Comparison of ENCODE assay signal across 1 cellular context in genomic region chr3:142925140-142925539, GRCh38.
TF ChIP-seq lines count a peak whose summit lies in the region.

No MANE protein-coding gene starts in this region.

TF ChIP-seq in HepG2, 621 proteins besides CTCF, POLR2A, EP300 and RAD21:
- TF ChIP-seq, protein P1, sequence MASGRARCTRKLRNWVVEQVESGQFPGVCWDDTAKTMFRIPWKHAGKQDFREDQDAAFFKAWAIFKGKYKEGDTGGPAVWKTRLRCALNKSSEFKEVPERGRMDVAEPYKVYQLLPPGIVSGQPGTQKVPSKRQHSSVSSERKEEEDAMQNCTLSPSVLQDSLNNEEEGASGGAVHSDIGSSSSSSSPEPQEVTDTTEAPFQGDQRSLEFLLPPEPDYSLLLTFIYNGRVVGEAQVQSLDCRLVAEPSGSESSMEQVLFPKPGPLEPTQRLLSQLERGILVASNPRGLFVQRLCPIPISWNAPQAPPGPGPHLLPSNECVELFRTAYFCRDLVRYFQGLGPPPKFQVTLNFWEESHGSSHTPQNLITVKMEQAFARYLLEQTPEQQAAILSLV (CRISPR knock-in tag; IDR thresholded peaks at IDR 0.05; ENCODE audit: borderline replicate concordance): no peak
- no peak for TF ChIP-seq MAFG (CRISPR knock-in tag; IDR thresholded peaks at IDR 0.05)
- no peak for TF ChIP-seq ARHGAP35 (CRISPR knock-in tag; IDR thresholded peaks at IDR 0.05; ENCODE audit: borderline replicate concordance)
- TF ChIP-seq, protein P2, sequence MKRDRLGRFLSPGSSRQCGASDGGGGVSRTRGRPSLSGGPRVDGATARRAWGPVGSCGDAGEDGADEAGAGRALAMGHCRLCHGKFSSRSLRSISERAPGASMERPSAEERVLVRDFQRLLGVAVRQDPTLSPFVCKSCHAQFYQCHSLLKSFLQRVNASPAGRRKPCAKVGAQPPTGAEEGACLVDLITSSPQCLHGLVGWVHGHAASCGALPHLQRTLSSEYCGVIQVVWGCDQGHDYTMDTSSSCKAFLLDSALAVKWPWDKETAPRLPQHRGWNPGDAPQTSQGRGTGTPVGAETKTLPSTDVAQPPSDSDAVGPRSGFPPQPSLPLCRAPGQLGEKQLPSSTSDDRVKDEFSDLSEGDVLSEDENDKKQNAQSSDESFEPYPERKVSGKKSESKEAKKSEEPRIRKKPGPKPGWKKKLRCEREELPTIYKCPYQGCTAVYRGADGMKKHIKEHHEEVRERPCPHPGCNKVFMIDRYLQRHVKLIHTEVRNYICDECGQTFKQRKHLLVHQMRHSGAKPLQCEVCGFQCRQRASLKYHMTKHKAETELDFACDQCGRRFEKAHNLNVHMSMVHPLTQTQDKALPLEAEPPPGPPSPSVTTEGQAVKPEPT (CRISPR knock-in tag; IDR thresholded peaks at IDR 0.05; ENCODE audit: low read depth): no peak
- no peak for TF ChIP-seq ZNF501 (CRISPR knock-in tag; IDR thresholded peaks at IDR 0.05)
- no peak for TF ChIP-seq HOXD1 (CRISPR knock-in tag; IDR thresholded peaks at IDR 0.05)
- TF ChIP-seq ZFP82 (CRISPR knock-in tag; IDR thresholded peaks at IDR 0.05; ENCODE audit: borderline replicate concordance): no peak
- TF ChIP-seq GATAD1 (CRISPR knock-in tag; IDR thresholded peaks at IDR 0.05): no peak
- no peak for TF ChIP-seq MXD3 (CRISPR knock-in tag; IDR thresholded peaks at IDR 0.05)
- no peak for TF ChIP-seq TEF (CRISPR knock-in tag; IDR thresholded peaks at IDR 0.05)
- no peak for TF ChIP-seq NFAT5 (CRISPR knock-in tag; IDR thresholded peaks at IDR 0.05)
- TF ChIP-seq MTERF4 (CRISPR knock-in tag; IDR thresholded peaks at IDR 0.05): no peak
- TF ChIP-seq, protein P3, sequence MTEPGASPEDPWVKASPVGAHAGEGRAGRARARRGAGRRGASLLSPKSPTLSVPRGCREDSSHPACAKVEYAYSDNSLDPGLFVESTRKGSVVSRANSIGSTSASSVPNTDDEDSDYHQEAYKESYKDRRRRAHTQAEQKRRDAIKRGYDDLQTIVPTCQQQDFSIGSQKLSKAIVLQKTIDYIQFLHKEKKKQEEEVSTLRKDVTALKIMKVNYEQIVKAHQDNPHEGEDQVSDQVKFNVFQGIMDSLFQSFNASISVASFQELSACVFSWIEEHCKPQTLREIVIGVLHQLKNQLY (CRISPR knock-in tag; IDR thresholded peaks at IDR 0.05): no peak
- no peak for TF ChIP-seq ZNF589 (CRISPR knock-in tag; conservative IDR thresholded peaks at IDR 0.05)
- no peak for TF ChIP-seq ZBTB8A (CRISPR knock-in tag; IDR thresholded peaks at IDR 0.05; ENCODE audit: borderline replicate concordance, low read depth)
- no peak for TF ChIP-seq MAF1 (CRISPR knock-in tag; IDR thresholded peaks at IDR 0.05; ENCODE audit: borderline replicate concordance)
- TF ChIP-seq KDM3A (CRISPR knock-in tag; IDR thresholded peaks at IDR 0.05; ENCODE audit: low read depth): no peak
- no peak for TF ChIP-seq GFI1 (CRISPR knock-in tag; IDR thresholded peaks at IDR 0.05; ENCODE audit: borderline replicate concordance)
